ENCODE assay signal across 29 cellular contexts in the genomic region with DNA sequence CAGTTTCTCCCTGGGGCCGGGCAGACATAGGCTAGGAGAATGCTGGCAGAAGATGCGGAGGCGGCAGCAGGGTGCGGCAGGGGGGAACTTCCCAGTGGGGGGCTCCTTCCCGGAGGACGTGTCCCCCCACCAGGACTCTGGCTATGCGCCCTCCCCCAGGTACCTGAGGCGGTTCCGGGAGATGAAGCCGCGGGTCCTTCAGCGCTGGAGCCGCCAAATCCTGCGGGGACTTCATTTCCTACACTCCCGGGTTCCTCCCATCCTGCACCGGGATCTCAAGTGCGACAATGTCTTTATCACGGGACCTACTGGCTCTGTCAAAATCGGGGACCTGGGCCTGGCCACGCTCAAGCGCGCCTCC. TPM values are rescaled to one million over a fixed set of nuclear protein-coding genes. Genes with fewer than 3 reads are reported as not detected.
A peak's percentile ranks its signal among the peaks of the same experiment; 100 is the strongest.
DNase-seq lines count a peak whose midpoint lies in the region; ATAC-seq and TF ChIP-seq lines count a peak whose summit lies in the region.
"Had no signal": no experiment of that assay in that cellular context is flagged by ENCODE, and none has a peak within 500 bp of the region (broad histone marks: within the 10 kb centered on the region; RNA-seq: fewer than 3 reads in every experiment).

No MANE protein-coding gene starts in this region.

- peak overlapping the region; percentile 76 for H3K4me3 ChIP-seq in AG04449 (ENCODE audit: low read depth, low read length)
- H3K4me3 ChIP-seq in astrocyte of the cerebellum (ENCODE audit: low read depth, low read length), result peak overlapping the region; percentile 63
- H3K4me3 ChIP-seq in mesenchymal stem cell (ENCODE audit: insufficient read depth in 1 of 2, low read depth in 1 of 2, low read length in 2 of 2), result no peak overlapping the region
- H3K4me3 ChIP-seq in smooth muscle cell, result no peak overlapping the region
- H3K4me3 ChIP-seq: ovary, SJCRH30, tibial nerve had no signal

- CTCF ChIA-PET in AG04449 (lab: Yijun Ruan, JAX), result interaction anchor here (1.0 to 1.4 kb wide), 3 partner anchors 20 to 50 kb away, joined by 4 to 6 read pairs (median 5); a partner anchor contains a TSS
- CTCF ChIA-PET in activated CD4-positive, alpha-beta memory T cell treated with anti-CD3 and anti-CD28 coated beads, Interleukin-2, amount 10 ng/mL, durations not matched to agents 7 days and 5 days (lab: Charles Lee), result interaction anchor here (1.0 kb wide), 1 partner anchor 20 kb away, joined by 3 read pairs; no protein-coding TSS in a partner anchor

- 85% methylated on average over 22 of the region's 22 CpGs for WGBS in mesenchymal stem cell
- WGBS in smooth muscle cell (ENCODE audit: low lambda C conversion rate), result 89% methylated on average over 20 of the region's 22 CpGs

- H3K27me3 ChIP-seq in mesenchymal stem cell (ENCODE audit: control insufficient read depth in 1 of 2, insufficient read depth in 1 of 2, low read length in 2 of 2), result peaks cover 0 to 74% of the 10 kb centered on the region in 2 experiments
- peaks cover 28% of the 10 kb centered on the region for H3K27me3 ChIP-seq in smooth muscle cell (ENCODE audit: low read depth)
- H3K27me3 ChIP-seq: ovary, SJCRH30 had no signal

- no peak for ATAC-seq in HG03520 (IDR thresholded peaks at IDR 0.05; ENCODE audit: unreplicated experiment)
- ATAC-seq: natural killer cell, Panc1 had no signal

- peaks cover 9 to 42% of the 10 kb centered on the region in 2 experiments for H3K36me3 ChIP-seq in mesenchymal stem cell (ENCODE audit: control insufficient read depth in 1 of 2, insufficient read depth in 2 of 2, low read depth in 1 of 2, low read length in 2 of 2)
- H3K36me3 ChIP-seq in smooth muscle cell (ENCODE audit: low read depth), result no peaks in the 10 kb centered on the region
- H3K36me3 ChIP-seq: ovary had no signal

- peak overlapping the region; percentile 32 for H4K91ac ChIP-seq in mesenchymal stem cell (ENCODE audit: low read length)

- H3K9me3 Mint-ChIP-seq in HFFc6, result no peaks in the 10 kb centered on the region
- H3K9me3 Mint-ChIP-seq in activated CD4-positive, alpha-beta memory T cell treated with anti-CD3 and anti-CD28 coated beads, Interleukin-2, amount 10 ng/mL, durations not matched to agents 7 days and 5 days, result no peaks in the 10 kb centered on the region
- H3K9me3 Mint-ChIP-seq: activated naive CD8-positive, alpha-beta T cell treated with anti-CD3 and anti-CD28 coated beads, Interleukin-2, amount 50 U/mL, for 24 hours; natural killer cell had no signal

- no peak overlapping the region for H3K23ac ChIP-seq in mesenchymal stem cell (ENCODE audit: low read length in 2 of 2)

- H3K27me3 Mint-ChIP-seq in HFFc6 (ENCODE audit: insufficient read depth), result no peaks in the 10 kb centered on the region; the same call in none of the 2 replicates
- H3K27me3 Mint-ChIP-seq in activated CD4-positive, alpha-beta memory T cell treated with anti-CD3 and anti-CD28 coated beads, Interleukin-2, amount 10 ng/mL, durations not matched to agents 7 days and 5 days, result peaks cover 68% of the 10 kb centered on the region

- no peaks in the 10 kb centered on the region for H3K79me2 ChIP-seq in smooth muscle cell (ENCODE audit: low read depth)

- H3K4me1 Mint-ChIP-seq in HFFc6 (ENCODE audit: low read depth), result peaks cover 44% of the 10 kb centered on the region
- peaks cover 15% of the 10 kb centered on the region for H3K4me1 Mint-ChIP-seq in activated CD4-positive, alpha-beta memory T cell treated with anti-CD3 and anti-CD28 coated beads, Interleukin-2, amount 10 ng/mL, durations not matched to agents 7 days and 5 days

- H3K4me1 ChIP-seq in mesenchymal stem cell (ENCODE audit: control insufficient read depth, insufficient read depth, low read depth, low read length) (peaks cover 38% of the 10 kb centered on the region), smooth muscle cell (ENCODE audit: low read depth) (no peaks in the 10 kb centered on the region)
- H3K4me1 ChIP-seq: SJCRH30 had no signal

- POLR2A ChIA-PET in AG04449 (lab: Yijun Ruan, JAX), result interaction anchor here (0.6 to 1.4 kb wide), 3 partner anchors 10 to 13 kb away, joined by 3 to 5 read pairs (median 4); a partner anchor contains a TSS
- POLR2A ChIA-PET in activated CD4-positive, alpha-beta memory T cell treated with anti-CD3 and anti-CD28 coated beads, Interleukin-2, amount 10 ng/mL, durations not matched to agents 7 days and 5 days (lab: Charles Lee), result interaction anchor here (1.3 kb wide), 1 partner anchor 10 kb away, joined by 5 read pairs; no protein-coding TSS in a partner anchor

- H3K27ac ChIP-seq in mesenchymal stem cell (ENCODE audit: low read length, poor library complexity, severe bottlenecking), result no peak overlapping the region
- no peak overlapping the region for H3K27ac ChIP-seq in smooth muscle cell (ENCODE audit: low read depth)
- H3K27ac ChIP-seq: dorsolateral prefrontal cortex, ovary, SJCRH30, spleen, tibial nerve had no signal

- H3K4ac ChIP-seq in mesenchymal stem cell (ENCODE audit: low read depth in 1 of 2, low read length in 2 of 2), result no peak overlapping the region

- H3K27ac Mint-ChIP-seq in HFFc6, result peak overlapping the region; percentile 86
- no peak overlapping the region for H3K27ac Mint-ChIP-seq in activated CD4-positive, alpha-beta memory T cell treated with anti-CD3 and anti-CD28 coated beads, Interleukin-2, amount 10 ng/mL, durations not matched to agents 7 days and 5 days
- H3K27ac Mint-ChIP-seq: activated naive CD8-positive, alpha-beta T cell treated with anti-CD3 and anti-CD28 coated beads, Interleukin-2, amount 50 U/mL, for 24 hours; natural killer cell had no signal

- TF ChIP-seq CTCF in AG04449 (IDR thresholded peaks at IDR 0.05; ENCODE audit: insufficient read depth, low read length, missing control alignments), result no peak
- TF ChIP-seq CTCF in HFFc6 (IDR thresholded peaks at IDR 0.05), result no peak
- no peak for TF ChIP-seq CTCF in astrocyte of the cerebellum (IDR thresholded peaks at IDR 0.05; ENCODE audit: low read depth, low read length, missing control alignments)
- TF ChIP-seq CTCF in smooth muscle cell (IDR thresholded peaks at IDR 0.05; ENCODE audit: borderline replicate concordance, insufficient read depth, poor library complexity, severe bottlenecking), result no peak

- H2BK12ac ChIP-seq in mesenchymal stem cell (ENCODE audit: low read length in 2 of 2), result no peak overlapping the region

- DNase-seq in AG04449 (ENCODE audit: low read depth, low spot score) (no peak), HFFc6 (no peak), astrocyte of the cerebellum (ENCODE audit: low read depth) (no peak), mesenchymal stem cell (no peak), DMS53 (lab: John Stamatoyannopoulos, UW) (no peak), smooth muscle cell (lab: John Stamatoyannopoulos, UW; ENCODE audit: unreplicated experiment) (no peak)
- no peak for DNase-seq in activated CD4-positive, alpha-beta memory T cell treated with anti-CD3 and anti-CD28 coated beads, Interleukin-2, amount 10 ng/mL, durations not matched to agents 7 days and 5 days
- DNase-seq: activated CD4-positive, alpha-beta T cell treated with anti-CD3 and anti-CD28 coated beads for 48 hours; activated gamma-delta T cell treated with Interleukin-2 at 50 U/mL for 16 hours; activated naive CD8-positive, alpha-beta T cell treated with anti-CD3 and anti-CD28 coated beads, Interleukin-2, amount 50 U/mL, for 24 hours; activated T-cell treated with anti-CD3 and anti-CD28 coated beads, Interleukin-2, amount 50 U/mL, for 1 hour; Calu3; cerebellar nuclear complex; DND-41; dorsolateral prefrontal cortex; natural killer cell; NCI-H187; NCI-H526 treated with DMSO at 0.1 percent for 48 hours; SJCRH30; spleen had no signal

- no peak overlapping the region for H2BK120ac ChIP-seq in mesenchymal stem cell (ENCODE audit: low read depth, low read length)

- H2AK5ac ChIP-seq in mesenchymal stem cell (ENCODE audit: low read length, severe bottlenecking), result no peak overlapping the region

- H3K36me3 Mint-ChIP-seq in HFFc6 (ENCODE audit: low read depth), result peaks cover 44% of the 10 kb centered on the region
- H3K36me3 Mint-ChIP-seq in activated CD4-positive, alpha-beta memory T cell treated with anti-CD3 and anti-CD28 coated beads, Interleukin-2, amount 10 ng/mL, durations not matched to agents 7 days and 5 days (ENCODE audit: low read depth), result peaks cover 22% of the 10 kb centered on the region
- H3K36me3 Mint-ChIP-seq: natural killer cell had no signal

- H3K4me3 Mint-ChIP-seq in HFFc6, result peak overlapping the region; percentile 98
- no peak overlapping the region for H3K4me3 Mint-ChIP-seq in activated CD4-positive, alpha-beta memory T cell treated with anti-CD3 and anti-CD28 coated beads, Interleukin-2, amount 10 ng/mL, durations not matched to agents 7 days and 5 days
- H3K4me3 Mint-ChIP-seq: activated naive CD8-positive, alpha-beta T cell treated with anti-CD3 and anti-CD28 coated beads, Interleukin-2, amount 50 U/mL, for 24 hours; natural killer cell had no signal

- H3K79me1 ChIP-seq in mesenchymal stem cell (replicated peaks; ENCODE audit: low read length, poor library complexity, severe bottlenecking), result peaks cover 30% of the 10 kb centered on the region

- peak overlapping the region; percentile 32 for H2BK15ac ChIP-seq in mesenchymal stem cell (ENCODE audit: low read depth, poor library complexity, severe bottlenecking)

- in situ Hi-C loops in astrocyte of the cerebellum (cut with HindIII; ENCODE audit: low sequenced_read_pairs), result no loop called here

- no peak overlapping the region for H3K4me2 ChIP-seq in mesenchymal stem cell (ENCODE audit: low read length, poor library complexity, severe bottlenecking)
- H3K4me2 ChIP-seq in smooth muscle cell, result no peak overlapping the region

- no peak overlapping the region for H3K14ac ChIP-seq in mesenchymal stem cell (ENCODE audit: low read length in 2 of 2)

- no peak overlapping the region for H3K9ac ChIP-seq in mesenchymal stem cell (ENCODE audit: low read length)
- no peak overlapping the region for H3K9ac ChIP-seq in smooth muscle cell (ENCODE audit: low read depth)

- no peaks in the 10 kb centered on the region for H4K20me1 ChIP-seq in smooth muscle cell (ENCODE audit: low read depth)

- no peaks in the 10 kb centered on the region for H3F3A ChIP-seq in smooth muscle cell (ENCODE audit: low read depth)

- no peak overlapping the region for H3K18ac ChIP-seq in mesenchymal stem cell (ENCODE audit: low read depth in 1 of 2, low read length in 2 of 2)

- H4K8ac ChIP-seq in mesenchymal stem cell (ENCODE audit: low read length), result no peak overlapping the region

- H2AFZ ChIP-seq in mesenchymal stem cell (ENCODE audit: low read depth, low read length) (no peak overlapping the region), smooth muscle cell (ENCODE audit: low read depth) (no peak overlapping the region)

- H3K9me3 ChIP-seq in mesenchymal stem cell (ENCODE audit: control insufficient read depth, low read length), result no peaks in the 10 kb centered on the region
- H3K9me3 ChIP-seq in smooth muscle cell (replicated peaks; ENCODE audit: low read depth), result no peaks in the 10 kb centered on the region
- H3K9me3 ChIP-seq: ovary, SJCRH30, spleen, tibial nerve had no signal

- H2BK5ac ChIP-seq in mesenchymal stem cell (ENCODE audit: low read depth, low read length, poor library complexity, severe bottlenecking), result no peak overlapping the region

RNA-seq across cellular contexts. Expression of a gene that starts 3.3 kb away (rescaled TPM):
- 10 to 100 TPM; 22.2 to 33.0 (median 24.3) TPM for total RNA-seq in HFFc6 (2021; fragmentation: NEBNext Ultra II Directional; extraction: Animal tissue kit (Norgen Biotek cat#: 25700))
- polyA plus RNA-seq in mesenchymal stem cell (2013, experiment 1 of 2), result 0.64 TPM
- polyA plus RNA-seq in mesenchymal stem cell (2013, experiment 2 of 2), result 0.44 TPM
- under 1 TPM; 0.18 to 0.20 TPM for total RNA-seq in activated CD4-positive, alpha-beta memory T cell treated with anti-CD3 and anti-CD28 coated beads, Interleukin-2, amount 10 ng/mL, durations not matched to agents 7 days and 5 days
- 0.22 and 0.49 TPM in 2 replicates for total RNA-seq in smooth muscle cell
- 0.39 TPM in 1 of 2 replicates, not detected in the other for polyA plus RNA-seq in smooth muscle cell
- total RNA-seq: LHCN-M2 had no signal

RNA-seq across cellular contexts. Expression of a gene that starts 10.5 kb away (rescaled TPM):
- 10 to 100 TPM; 79.3 to 94.5 (median 90.5) TPM for total RNA-seq in HFFc6 (2021; fragmentation: NEBNext Ultra II Directional; extraction: Animal tissue kit (Norgen Biotek cat#: 25700))
- 55.6 TPM for polyA plus RNA-seq in mesenchymal stem cell (2013, experiment 1 of 2)
- 55.8 TPM for polyA plus RNA-seq in mesenchymal stem cell (2013, experiment 2 of 2)
- 10 to 100 TPM; 52.8 to 53.0 TPM for total RNA-seq in activated CD4-positive, alpha-beta memory T cell treated with anti-CD3 and anti-CD28 coated beads, Interleukin-2, amount 10 ng/mL, durations not matched to agents 7 days and 5 days
- 91.0 and 108 TPM in 2 replicates for total RNA-seq in smooth muscle cell
- polyA plus RNA-seq in smooth muscle cell, result 129 and 139 TPM in 2 replicates

RNA-seq across cellular contexts. Expression of a gene that starts 14.7 kb away (rescaled TPM):
- 10 to 100 TPM; 52.8 to 67.3 (median 61.1) TPM for total RNA-seq in HFFc6 (2021; fragmentation: NEBNext Ultra II Directional; extraction: Animal tissue kit (Norgen Biotek cat#: 25700))
- polyA plus RNA-seq in mesenchymal stem cell (2013, experiment 1 of 2), result 61.5 TPM
- polyA plus RNA-seq in mesenchymal stem cell (2013, experiment 2 of 2), result 63.0 TPM
- 10 to 100 TPM; 35.1 to 37.0 TPM for total RNA-seq in activated CD4-positive, alpha-beta memory T cell treated with anti-CD3 and anti-CD28 coated beads, Interleukin-2, amount 10 ng/mL, durations not matched to agents 7 days and 5 days
- total RNA-seq in smooth muscle cell, result 71.1 and 106 TPM in 2 replicates
- 127 and 147 TPM in 2 replicates for polyA plus RNA-seq in smooth muscle cell

RNA-seq across cellular contexts. Expression of a gene that starts 14.9 kb away (rescaled TPM):
- total RNA-seq in HFFc6 (2021; fragmentation: NEBNext Ultra II Directional; extraction: Animal tissue kit (Norgen Biotek cat#: 25700)), result under 1 TPM in 1 of 6 experiments, not detected in 5; 0.19 TPM
- not detected for polyA plus RNA-seq in mesenchymal stem cell (2013, experiment 1 of 2)
- 0.07 TPM for polyA plus RNA-seq in mesenchymal stem cell (2013, experiment 2 of 2)
- not detected for total RNA-seq in activated CD4-positive, alpha-beta memory T cell treated with anti-CD3 and anti-CD28 coated beads, Interleukin-2, amount 10 ng/mL, durations not matched to agents 7 days and 5 days
- not detected in 2 replicates for total RNA-seq in smooth muscle cell
- polyA plus RNA-seq in smooth muscle cell, result 0.17 and 0.71 TPM in 2 replicates
- total RNA-seq: activated CD8-positive, alpha-beta memory T cell treated with anti-CD3 and anti-CD28 coated beads for 36 hours; glomerular endothelial cell; LHCN-M2; mononuclear cell; natural killer cell; spleen; T-helper 2 cell treated with Interferon-gamma antibody and Interleukin-4, amounts not matched to agents 100 ng/mL and 5 ng/mL, for 36 hours had no signal

RNA-seq across cellular contexts. Expression of a gene that starts 22.7 kb away (rescaled TPM):
- total RNA-seq in HFFc6 (2021; fragmentation: NEBNext Ultra II Directional; extraction: Animal tissue kit (Norgen Biotek cat#: 25700)), result 1 to 10 TPM in 3 of 6 experiments, under 1 TPM in 3; 0.40 to 1.3 (median 0.80) TPM
- 2.5 TPM for polyA plus RNA-seq in mesenchymal stem cell (2013, experiment 1 of 2)
- polyA plus RNA-seq in mesenchymal stem cell (2013, experiment 2 of 2), result 2.4 TPM
- total RNA-seq in activated CD4-positive, alpha-beta memory T cell treated with anti-CD3 and anti-CD28 coated beads, Interleukin-2, amount 10 ng/mL, durations not matched to agents 7 days and 5 days, result not detected
- total RNA-seq in smooth muscle cell, result 8.6 and 8.9 TPM in 2 replicates
- 22.0 and 25.7 TPM in 2 replicates for polyA plus RNA-seq in smooth muscle cell
- total RNA-seq: activated CD8-positive, alpha-beta memory T cell treated with anti-CD3 and anti-CD28 coated beads for 36 hours; Calu3; mononuclear cell; natural killer cell; SJCRH30; T-helper 2 cell treated with Interferon-gamma antibody and Interleukin-4, amounts not matched to agents 100 ng/mL and 5 ng/mL, for 36 hours had no signal

Comparison
In these comparisons a context has a peak if more than half of its experiments do, and no peak if none do; other contexts are left out.
1. H3K4me3 ChIP-seq: peak in AG04449 (single experiment) and astrocyte of the cerebellum (single experiment); none in mesenchymal stem cell (0 of 2) and smooth muscle cell (single experiment).
2. RNA of a gene that starts 3.3 kb away (total RNA-seq): 22.2 to 33.0 TPM in HFFc6; 0.22 to 0.49 TPM in smooth muscle cell and 0.18 to 0.20 TPM in activated CD4-positive, alpha-beta memory T cell treated with anti-CD3 and anti-CD28 coated beads, Interleukin-2, amount 10 ng/mL, durations not matched to agents 7 days and 5 days; every median in the first group is over 10 times any median in the second.